8 cellular contexts compared by ENCODE assay signal in the genomic region with DNA sequence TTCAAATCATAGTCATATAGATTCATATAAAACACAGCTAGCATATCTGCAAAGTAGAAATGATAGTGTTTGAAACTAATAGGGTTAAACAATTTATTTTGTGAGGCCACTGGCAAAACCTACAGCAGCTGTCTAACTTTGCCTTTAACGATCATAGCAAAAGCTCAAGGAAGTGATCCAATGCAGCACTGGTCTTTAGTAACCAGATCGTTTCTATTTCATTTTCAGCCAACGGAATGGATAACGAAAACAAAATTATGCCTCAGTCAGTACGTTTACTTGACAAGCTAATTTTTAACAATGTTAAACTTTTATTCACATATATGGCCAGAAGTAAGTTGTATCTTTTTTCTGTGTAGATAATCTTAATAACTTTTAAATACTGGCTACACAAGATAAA. TPM values are rescaled to one million over a fixed set of nuclear protein-coding genes. Genes with fewer than 3 reads are reported as not detected.
A peak's percentile ranks its signal among the peaks of the same experiment; 100 is the strongest.
DNase-seq lines count a peak whose midpoint lies in the region; ATAC-seq and TF ChIP-seq lines count a peak whose summit lies in the region.

No MANE protein-coding gene starts in this region.

- DNase-seq in Daoy (ENCODE audit: low read depth): peak; percentile 3
- peak; percentile 25 for DNase-seq in GM20000 (ENCODE audit: low spot score)
- DNase-seq in IMR-90: peak; percentile 61
- peak; percentile 83 for DNase-seq in fibroblast of peridontal ligament (ENCODE audit: extremely low read depth)
- no peak for DNase-seq in stimulated activated CD4-positive, alpha-beta T cell treated with anti-CD3 and anti-CD28 coated beads, Interleukin-2, amount 100 ng/mL, for 48 hours
- DNase-seq in HuH-7 (ENCODE audit: low spot score): no peak
- no peak for DNase-seq in BE2C

- no peak overlapping the region for H3K4ac ChIP-seq in IMR-90 (ENCODE audit: low read depth, low read length)

- peak overlapping the region; percentile 83 for H2BK5ac ChIP-seq in IMR-90 (ENCODE audit: low read depth, low read length, poor library complexity, severe bottlenecking)

- no peak for TF ChIP-seq CTCF in GM20000 (IDR thresholded peaks at IDR 0.05; ENCODE audit: extremely low read depth, missing control alignments)
- no peak for TF ChIP-seq CTCF in IMR-90 (conservative IDR thresholded peaks at IDR 0.05; ENCODE audit: low read depth, low read length)
- TF ChIP-seq CTCF in BE2C (IDR thresholded peaks at IDR 0.05; ENCODE audit: low read depth, low read length): no peak

- CTCF ChIA-PET in IMR-90 (lab: Yijun Ruan, JAX): interaction anchor here (0.5 kb wide), 1 partner anchor 572 kb away, joined by 3 read pairs; no protein-coding TSS in a partner anchor

- H3K23ac ChIP-seq in IMR-90 (ENCODE audit: low read depth, low read length): no peak overlapping the region

- no peak overlapping the region for H4K5ac ChIP-seq in IMR-90 (ENCODE audit: low read depth, low read length)

- H3K4me2 ChIP-seq in IMR-90 (ENCODE audit: low read depth, low read length): peak overlapping the region; percentile 87

- no peak for TF ChIP-seq POLR2A in IMR-90 (IDR thresholded peaks at IDR 0.05; ENCODE audit: low read depth, low read length)

- H3K27me3 ChIP-seq in IMR-90 (ENCODE audit: control insufficient read depth, insufficient read depth, low read length) (no peaks in the 10 kb centered on the region), BE2C (no peaks in the 10 kb centered on the region)

- TF ChIP-seq RAD21 in IMR-90 (IDR thresholded peaks at IDR 0.05; ENCODE audit: low read length): no peak

- ATAC-seq in IMR-90 (ENCODE audit: low read depth): peak; percentile 87

- in situ Hi-C loops in IMR-90 (cut with MboI; ENCODE audit: low sequenced_read_pairs): no loop called here

- H2BK120ac ChIP-seq in IMR-90 (ENCODE audit: low read depth, low read length): no peak overlapping the region

- H2BK15ac ChIP-seq in IMR-90 (ENCODE audit: low read depth, low read length): no peak overlapping the region

- H3K36me3 ChIP-seq in IMR-90 (ENCODE audit: control insufficient read depth, insufficient read depth, low read length) (no peaks in the 10 kb centered on the region), urinary bladder (ENCODE audit: insufficient read depth) (no peaks in the 10 kb centered on the region), BE2C (no peaks in the 10 kb centered on the region)

- intact Hi-C loops in IMR-90 (cut with micrococcal nuclease): loop anchor here (2.0 kb wide), 1 partner anchor 34 kb away; no protein-coding TSS in a partner anchor

- H4K20me1 ChIP-seq in IMR-90 (ENCODE audit: insufficient read depth, low read length): no peaks in the 10 kb centered on the region

- H2BK20ac ChIP-seq in IMR-90 (ENCODE audit: low read depth, low read length): no peak overlapping the region

- H3K79me1 ChIP-seq in IMR-90 (ENCODE audit: low read depth in 1 of 2, low read length in 2 of 2): peaks cover 15 to 18% of the 10 kb centered on the region in 2 experiments

- POLR2A ChIA-PET in IMR-90 (lab: Charles Lee; ENCODE audit: unreplicated experiment): interaction anchor here (0.6 kb wide), 1 partner anchor 9 kb away, joined by 7 read pairs; no protein-coding TSS in a partner anchor

- H3K9ac ChIP-seq in IMR-90 (ENCODE audit: low read depth, low read length): no peak overlapping the region; the same call in 1 of the 2 replicates

- BruUV-seq in IMR-90 (replicated peaks; lab: Mats Ljungman, UMichigan): no TSS peak

- no peak overlapping the region for H3K14ac ChIP-seq in IMR-90 (replicated peaks; ENCODE audit: low read depth, low read length)

- no peak overlapping the region; the same call in none of the 2 replicates for H3K18ac ChIP-seq in IMR-90 (ENCODE audit: low read depth, low read length)

- H3K27ac ChIP-seq in IMR-90 (ENCODE audit: insufficient read depth, low read length): no peak overlapping the region; the same call in 1 of the 2 replicates
- H3K27ac ChIP-seq in urinary bladder (ENCODE audit: low read depth): peak overlapping the region; percentile 2

- WGBS in IMR-90 (ENCODE audit: extremely low coverage in 2 of 2, insufficient read length in 1 of 2), 2 experiments: 20% methylated on average over 1 of the region's 5 CpGs; no CpG with 5 or more reads in 1 of the 2 experiments
- 4% methylated on average over 5 of the region's 5 CpGs for WGBS in urinary bladder

- dilution Hi-C loops in IMR-90 (cut with HindIII; ENCODE audit: low sequenced_read_pairs, unreplicated experiment): no loop called here

- H2AFZ ChIP-seq in IMR-90 (replicated peaks; ENCODE audit: low read length, poor library complexity): no peak overlapping the region

- H3K9me1 ChIP-seq in IMR-90 (ENCODE audit: insufficient read depth, low read length): no peaks in the 10 kb centered on the region

- no peak overlapping the region for H2AK5ac ChIP-seq in IMR-90 (ENCODE audit: low read depth, low read length)

- H4K8ac ChIP-seq in IMR-90 (ENCODE audit: low read depth in 2 of 2, low read length in 2 of 2): no peak overlapping the region; a peak in 1 of 4 replicates

- H3K4me3 ChIP-seq in IMR-90 (ENCODE audit: insufficient read depth, low read depth, low read length) (peak overlapping the region; percentile 42; the same call in 1 of the 2 replicates), urinary bladder (ENCODE audit: low read depth, low read length) (no peak overlapping the region), BE2C (ENCODE audit: low read depth, low read length) (no peak overlapping the region)

- H3K4me1 ChIP-seq in IMR-90 (ENCODE audit: control insufficient read depth, insufficient read depth, low read length): peaks cover 1% of the 10 kb centered on the region
- H3K4me1 ChIP-seq in urinary bladder (ENCODE audit: insufficient read depth): no peaks in the 10 kb centered on the region
- H3K4me1 ChIP-seq in BE2C: peaks cover 17% of the 10 kb centered on the region

- H2AK9ac ChIP-seq in IMR-90 (replicated peaks; ENCODE audit: low read depth, low read length, poor library complexity): no peak overlapping the region

- no peak overlapping the region for H4K91ac ChIP-seq in IMR-90 (ENCODE audit: insufficient read depth, low read depth, low read length)

- H3K9me3 ChIP-seq in IMR-90 (ENCODE audit: control insufficient read depth, insufficient read depth, low read length): no peaks in the 10 kb centered on the region
- H3K9me3 ChIP-seq in BE2C: no peaks in the 10 kb centered on the region

- H3K56ac ChIP-seq in IMR-90 (ENCODE audit: extremely low read depth, insufficient read depth, low read length): no peak overlapping the region

TF ChIP-seq in IMR-90, 13 proteins besides CTCF, POLR2A, EP300 and RAD21:
- TF ChIP-seq RFX5 (IDR thresholded peaks at IDR 0.05; ENCODE audit: low read depth, low read length) (no peak), FOS (IDR thresholded peaks at IDR 0.05; ENCODE audit: low read depth, low read length) (no peak), MAZ (IDR thresholded peaks at IDR 0.05; ENCODE audit: borderline replicate concordance, low read depth, low read length) (no peak)
- TF ChIP-seq, protein P1, sequence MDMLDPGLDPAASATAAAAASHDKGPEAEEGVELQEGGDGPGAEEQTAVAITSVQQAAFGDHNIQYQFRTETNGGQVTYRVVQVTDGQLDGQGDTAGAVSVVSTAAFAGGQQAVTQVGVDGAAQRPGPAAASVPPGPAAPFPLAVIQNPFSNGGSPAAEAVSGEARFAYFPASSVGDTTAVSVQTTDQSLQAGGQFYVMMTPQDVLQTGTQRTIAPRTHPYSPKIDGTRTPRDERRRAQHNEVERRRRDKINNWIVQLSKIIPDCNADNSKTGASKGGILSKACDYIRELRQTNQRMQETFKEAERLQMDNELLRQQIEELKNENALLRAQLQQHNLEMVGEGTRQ (IDR thresholded peaks at IDR 0.05; ENCODE audit: low read depth, low read length): no peak
TF ChIP-seq in IMR-90: peak in this region for 0.

RNA-seq across cellular contexts. Expression of a gene that starts 17.7 kb away (rescaled TPM):
- total RNA-seq in Daoy (2014; rRNA removed; shearing (Covaris generic)): 2.1 and 3.8 TPM in 2 replicates
- 21.1 and 24.4 TPM in 2 replicates for total RNA-seq in IMR-90 (2012; rRNA removed)
- polyA plus RNA-seq in IMR-90 (2012; rRNA removed): 10.0 and 10.4 TPM in 2 replicates
- 2.4 and 2.5 TPM in 2 replicates for polyA plus RNA-seq in IMR-90 (2012; cell fraction: cytosol; rRNA removed)
- polyA plus RNA-seq in IMR-90 (2012; cell fraction: nucleus; rRNA removed; ENCODE audit: low replicate concordance): 0.95 and 8.7 TPM in 2 replicates
- 39.4 TPM for total RNA-seq in urinary bladder
- 14.5 TPM for polyA plus RNA-seq in urinary bladder
- 2.7 TPM for polyA plus RNA-seq in BE2C (2012; ENCODE audit: insufficient read depth, insufficient read length, low read depth)

Comparison
In these comparisons a context has a peak if more than half of its experiments do, and no peak if none do; other contexts are left out.
1. DNase-seq: peak in Daoy (single experiment), GM20000 (single experiment), IMR-90 (single experiment) and fibroblast of peridontal ligament (single experiment); none in stimulated activated CD4-positive, alpha-beta T cell treated with anti-CD3 and anti-CD28 coated beads, Interleukin-2, amount 100 ng/mL, for 48 hours (0 of 2), HuH-7 (single experiment) and BE2C (single experiment).